ENCODE assay signal across 8 cellular contexts in the genomic region with DNA sequence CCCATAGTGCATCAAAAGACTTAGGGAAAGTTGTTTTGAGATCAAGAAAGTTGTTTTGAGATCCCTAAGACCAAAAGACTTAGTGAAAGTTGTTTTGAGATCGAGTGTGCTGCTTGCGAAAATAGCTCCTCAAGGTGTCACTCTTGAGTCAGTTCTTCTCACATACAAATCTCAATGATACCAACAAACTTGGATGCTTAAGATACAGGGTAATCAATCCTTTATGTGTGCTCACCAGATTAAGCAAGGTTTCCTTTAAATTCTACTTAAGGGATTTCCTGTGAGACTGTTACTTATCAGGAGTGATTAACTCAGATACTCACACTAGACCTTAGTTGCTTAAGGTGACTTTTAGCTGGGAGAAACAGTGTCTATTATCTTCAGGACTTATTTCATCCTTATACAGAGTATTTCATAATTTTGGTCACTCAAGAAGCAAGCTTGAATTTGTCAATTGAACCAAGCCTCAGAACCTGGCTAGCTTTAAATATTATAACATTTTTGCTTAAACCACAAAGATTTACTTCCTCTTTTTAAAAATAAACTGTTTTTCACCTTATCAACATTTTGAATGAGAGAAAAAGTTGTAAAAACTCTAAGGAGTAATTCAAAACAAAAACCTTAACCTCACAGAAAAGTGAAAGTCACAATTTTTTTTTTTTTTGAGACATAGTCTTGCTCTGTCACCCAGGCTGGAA. TPM values are rescaled to one million over a fixed set of nuclear protein-coding genes. Genes with fewer than 3 reads are reported as not detected.
DNase-seq lines count a peak whose midpoint lies in the region; ATAC-seq and TF ChIP-seq lines count a peak whose summit lies in the region.

No MANE protein-coding gene starts in this region.

- DNase-seq in GM13976 (ENCODE audit: low spot score) (peak; percentile 41), HS-27A (ENCODE audit: low read depth) (peak; percentile 48), kidney tubule cell (ENCODE audit: low spot score) (peak; percentile 56), suprapubic skin (ENCODE audit: low spot score in 2 of 2) (no peak)

- peak overlapping the region; percentile 50; the same call in 1 of the 2 replicates for H3K9ac ChIP-seq in OCI-LY1 (ENCODE audit: low read length)

- H3K36me3 ChIP-seq in OCI-LY1 (ENCODE audit: insufficient read depth, low read length) (no peaks in the 10 kb centered on the region), suprapubic skin (no peaks in the 10 kb centered on the region)

- peak overlapping the region; percentile 34 for H3K4me3 ChIP-seq in OCI-LY1 (ENCODE audit: low read depth, low read length, poor library complexity, severe bottlenecking)
- no peak overlapping the region for H3K4me3 ChIP-seq in suprapubic skin

- H3K4me1 ChIP-seq in OCI-LY1 (ENCODE audit: insufficient read depth, low read length, severe bottlenecking) (peaks cover 49% of the 10 kb centered on the region), suprapubic skin (no peaks in the 10 kb centered on the region)

- H3K27me3 Mint-ChIP-seq in brain, result peaks cover 21% of the 10 kb centered on the region

- TF ChIP-seq CTCF in C4-2B (conservative IDR thresholded peaks at IDR 0.05) (peak; percentile 90), GM13976 (IDR thresholded peaks at IDR 0.05; ENCODE audit: borderline replicate concordance, control extremely low read depth, extremely low read depth, insufficient read depth, missing control alignments) (peak; percentile 45), OCI-LY1 (IDR thresholded peaks at IDR 0.05; ENCODE audit: low read length) (peak; percentile 95), brain (conservative IDR thresholded peaks at IDR 0.05) (peak; percentile 76 to 77), suprapubic skin (IDR thresholded peaks at IDR 0.05) (peak; percentile 41 to 59)

- H3K4me2 ChIP-seq in OCI-LY1 (ENCODE audit: low read length), result peak overlapping the region; percentile 72

- peak overlapping the region; percentile 49 to 78 (median 56) for H3K4me3 Mint-ChIP-seq in brain

- 2% methylated on average over 2 of the region's 2 CpGs for WGBS in suprapubic skin

- H3K27me3 ChIP-seq in OCI-LY1 (ENCODE audit: insufficient read depth, low read length), result no peaks in the 10 kb centered on the region
- no peaks in the 10 kb centered on the region for H3K27me3 ChIP-seq in suprapubic skin

- TF ChIP-seq POLR2A in suprapubic skin (IDR thresholded peaks at IDR 0.05), result no peak

- H3K27ac Mint-ChIP-seq in brain, result peak overlapping the region in 1 of 5 experiments; percentile 51

- H3K27ac ChIP-seq in C4-2B, result no peak overlapping the region
- H3K27ac ChIP-seq in OCI-LY1 (ENCODE audit: low read depth, low read length, poor library complexity, severe bottlenecking), result peak overlapping the region; percentile 88
- no peak overlapping the region for H3K27ac ChIP-seq in suprapubic skin

- no peaks in the 10 kb centered on the region for H3K9me3 ChIP-seq in OCI-LY1 (ENCODE audit: low read length)
- no peaks in the 10 kb centered on the region for H3K9me3 ChIP-seq in suprapubic skin

- no peaks in the 10 kb centered on the region for H3K79me2 ChIP-seq in OCI-LY1 (ENCODE audit: insufficient read depth, low read length)

- no peaks in the 10 kb centered on the region for H3K9me2 ChIP-seq in OCI-LY1 (ENCODE audit: low read depth, low read length)

- H3F3A ChIP-seq in OCI-LY1 (ENCODE audit: insufficient read depth, low read length), result no peaks in the 10 kb centered on the region

- H3K4me1 Mint-ChIP-seq in brain, result peaks cover 8% of the 10 kb centered on the region

- in situ Hi-C loops in GM13976 (cut with MboI; ENCODE audit: low sequenced_read_pairs, unreplicated experiment), result loop anchor here (10.0 kb wide), 1 partner anchor 252 kb away; no protein-coding TSS in a partner anchor

- H3K9me3 Mint-ChIP-seq in brain, result no peaks in the 10 kb centered on the region

- no peaks in the 10 kb centered on the region for H3K36me3 Mint-ChIP-seq in brain

- TF ChIP-seq EP300 in suprapubic skin (IDR thresholded peaks at IDR 0.05), result no peak

- peak overlapping the region; percentile 80; the same call in 1 of the 2 replicates for H2AFZ ChIP-seq in OCI-LY1 (ENCODE audit: low read length)

- no peaks in the 10 kb centered on the region for H4K20me1 ChIP-seq in OCI-LY1 (ENCODE audit: insufficient read depth, low read length)

- ATAC-seq in GM19023 (IDR thresholded peaks at IDR 0.05; ENCODE audit: unreplicated experiment), result no peak

RNA-seq across cellular contexts. Expression of gene RLF, which starts 8.0 kb away (rescaled TPM):
- 2.2 TPM for polyA plus RNA-seq in brain (ENCODE audit: insufficient read depth, low read depth, low replicate concordance)
- total RNA-seq in suprapubic skin, result 10 to 100 TPM; 17.3 to 32.9 (median 21.3) TPM

RNA-seq across cellular contexts. Expression of gene PPT1, which starts 56.2 kb away (rescaled TPM):
- 132 TPM for polyA plus RNA-seq in brain (ENCODE audit: insufficient read depth, low read depth, low replicate concordance)
- 10 to 100 TPM; 33.5 to 57.7 (median 42.6) TPM for total RNA-seq in suprapubic skin

Comparison
In these comparisons a context has a peak if more than half of its experiments do, and no peak if none do; other contexts are left out.
1. CTCF ChIP-seq: peak in every context shown above with its lines; median percentile 95 in OCI-LY1; 90 in C4-2B; 76 in brain; 50 in suprapubic skin; 45 in GM13976.
2. DNase-seq: peak in GM13976 (single experiment), HS-27A (single experiment) and kidney tubule cell (single experiment); none in suprapubic skin (0 of 2).